ENCODE assay signal across 26 cellular contexts in the genomic region with DNA sequence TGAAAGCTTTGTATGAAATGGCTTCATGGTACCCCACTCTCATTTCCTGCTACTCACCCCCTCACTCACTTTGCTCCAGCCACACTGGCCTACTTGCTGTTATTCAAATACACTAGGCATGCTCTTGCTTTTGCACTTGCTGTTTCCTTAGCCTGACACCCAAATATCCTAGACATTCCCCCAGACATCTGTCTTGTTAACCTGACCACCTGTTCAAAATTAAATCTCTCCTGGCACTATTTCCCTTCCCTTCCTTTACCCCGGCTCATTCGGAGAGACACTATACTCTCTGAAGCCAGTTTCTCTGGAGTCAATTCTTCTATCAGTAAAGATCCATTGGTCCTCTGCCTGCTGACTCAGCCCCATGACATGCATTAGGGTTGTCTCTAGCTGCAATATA.
"Had no signal": no experiment of that assay in that cellular context is flagged by ENCODE, and none has a peak within 500 bp of the region (broad histone marks: within the 10 kb centered on the region; RNA-seq: fewer than 3 reads in every experiment).

No MANE protein-coding gene starts in this region.

- H3K79me2 ChIP-seq: parathyroid adenoma had no signal

- H2AFZ ChIP-seq: neural progenitor cell, parathyroid adenoma had no signal

- H3K4me3 ChIP-seq: neural progenitor cell, ovary, psoas muscle, right lobe of liver, sigmoid colon, thoracic aorta, thyroid gland, tibial nerve, upper lobe of right lung, uterus had no signal

- H3K27ac ChIP-seq: neural progenitor cell, ovary, parathyroid adenoma, psoas muscle, right lobe of liver, sigmoid colon, thoracic aorta, thyroid gland, tibial nerve, upper lobe of right lung, uterus had no signal

- H3K4me1 ChIP-seq: neural progenitor cell, parathyroid adenoma, psoas muscle, right lobe of liver, sigmoid colon, thyroid gland, upper lobe of right lung, uterus had no signal

- H3K9me3 ChIP-seq: ovary, psoas muscle, right lobe of liver, sigmoid colon, thoracic aorta, thyroid gland, tibial nerve, upper lobe of right lung, uterus had no signal

- H3K27me3 ChIP-seq: neural progenitor cell, ovary, right lobe of liver, sigmoid colon, thyroid gland, tibial nerve, upper lobe of right lung, uterus had no signal

- H3K4me2 ChIP-seq: neural progenitor cell had no signal

- DNase-seq: naive thymus-derived CD4-positive, alpha-beta T cell; natural killer cell; occipital lobe; ovary; posterior cingulate gyrus; psoas muscle; right cardiac atrium; right lobe of liver; sigmoid colon; small intestine; stimulated activated CD4-positive, alpha-beta T cell treated with anti-CD3 and anti-CD28 coated beads, Interleukin-15, amount 100 ng/mL, for 24 hours; stimulated activated CD4-positive, alpha-beta T cell treated with anti-CD3 and anti-CD28 coated beads, Interleukin-2, amount 100 ng/mL, for 24 hours; stimulated activated CD4-positive, alpha-beta T cell treated with anti-CD3 and anti-CD28 coated beads, Interleukin-2, amount 100 ng/mL, for 48 hours; stimulated activated CD4-positive, alpha-beta T cell treated with anti-CD3 and anti-CD28 coated beads, Interleukin-4, amount 100 ng/mL, for 4 hours; stimulated activated CD8-positive, alpha-beta memory T cell treated with anti-CD3 and anti-CD28 coated beads, Interleukin-4, amount 100 ng/mL, for 48 hours; stimulated activated naive CD4-positive, alpha-beta T cell; stimulated activated naive CD8-positive, alpha-beta T cell treated with anti-CD3 and anti-CD28 coated beads, Interleukin-15, amount 100 ng/mL, for 72 hours; stimulated activated naive CD8-positive, alpha-beta T cell treated with anti-CD3 and anti-CD28 coated beads, Interleukin-15, Interleukin-2, amounts not matched to agents 100 U/mL and 50 U/mL, for 24 hours; substantia nigra; thyroid gland; upper lobe of right lung; uterus had no signal

- H3K9ac ChIP-seq: neural progenitor cell, parathyroid adenoma had no signal

- H3K36me3 ChIP-seq: neural progenitor cell, ovary, right lobe of liver, sigmoid colon, thoracic aorta, thyroid gland, tibial nerve, upper lobe of right lung, uterus had no signal
